Comparison of ENCODE assay signal across 8 cellular contexts in genomic region chr1:209756608-209757445, GRCh38. TPM values are rescaled to one million over a fixed set of nuclear protein-coding genes. Genes with fewer than 3 reads are reported as not detected.
DNase-seq lines count a peak whose midpoint lies in the region; ATAC-seq and TF ChIP-seq lines count a peak whose summit lies in the region.

No MANE protein-coding gene starts in this region.

- H3K27ac ChIP-seq in esophagus squamous epithelium, result peak overlapping the region; percentile 9 to 69 (median 46)
- no peak overlapping the region for H3K27ac ChIP-seq in suprapubic skin
- H3K27ac ChIP-seq in SK-N-SH (ENCODE audit: low read depth in 2 of 2, low read length in 1 of 2), result no peak overlapping the region

- no peaks in the 10 kb centered on the region for H3K79me2 ChIP-seq in SK-N-SH (ENCODE audit: insufficient read depth)

- H4K20me1 ChIP-seq in SK-N-SH (ENCODE audit: insufficient read depth), result no peaks in the 10 kb centered on the region

- WGBS in esophagus squamous epithelium, 2 donors, result 56 to 80% methylated on average over 3 to 4 of the region's 5 CpGs
- whole genome bisulfite sequencing in suprapubic skin, result 79% methylated on average over 4 of the region's 5 CpGs
- 82% methylated on average over 5 of the region's 5 CpGs for WGBS in SK-N-SH (ENCODE audit: low lambda C conversion rate)

- H3K4me3 ChIP-seq in esophagus squamous epithelium, result peak overlapping the region; percentile 5 to 41 (median 28)
- peak overlapping the region; percentile 13 for H3K4me3 ChIP-seq in suprapubic skin
- H3K4me3 ChIP-seq in SK-N-SH (ENCODE audit: low read depth in 2 of 2, low read length in 1 of 2), result no peak overlapping the region

- DNase-seq in T-helper 2 cell treated with Interferon-gamma antibody and Interleukin-4, amounts not matched to agents 5 μg/mL and 100 μg/mL, for 36 hours (ENCODE audit: low spot score), result peak; percentile 49
- DNase-seq in esophagus squamous epithelium (lab: John Stamatoyannopoulos, UW) (no peak), suprapubic skin (ENCODE audit: low spot score in 2 of 2) (peak in 1 of 2 donors; percentile 76), GM03348 (ENCODE audit: low spot score) (no peak), SK-N-SH (no peak)

- H3K9me3 Mint-ChIP-seq in T-helper 2 cell treated with Interferon-gamma antibody and Interleukin-4, amounts not matched to agents 5 μg/mL and 100 μg/mL, for 36 hours, result no peaks in the 10 kb centered on the region

- CTCF ChIA-PET in SK-N-SH (lab: Yijun Ruan, JAX), result interaction anchor here (0.6 kb wide), 1 partner anchor 1967 kb away, joined by 4 read pairs; no protein-coding TSS in a partner anchor

- peaks cover 65% of the 10 kb centered on the region for H3K4me1 Mint-ChIP-seq in T-helper 2 cell treated with Interferon-gamma antibody and Interleukin-4, amounts not matched to agents 5 μg/mL and 100 μg/mL, for 36 hours (ENCODE audit: low read depth)

- H3K27me3 ChIP-seq in esophagus squamous epithelium (no peaks in the 10 kb centered on the region), suprapubic skin (no peaks in the 10 kb centered on the region), SK-N-SH (ENCODE audit: insufficient read depth) (no peaks in the 10 kb centered on the region)

- no peaks in the 10 kb centered on the region for H3K36me3 ChIP-seq in esophagus squamous epithelium
- no peaks in the 10 kb centered on the region for H3K36me3 ChIP-seq in suprapubic skin
- no peaks in the 10 kb centered on the region for H3K36me3 ChIP-seq in SK-N-SH (replicated peaks in 1 of 2; ENCODE audit: control insufficient read depth in 1 of 2, insufficient read depth in 2 of 2, low read length in 1 of 2)

- H3K9ac ChIP-seq in SK-N-SH, result no peak overlapping the region

- no peak overlapping the region for H2AFZ ChIP-seq in SK-N-SH (ENCODE audit: low read depth)

- TF ChIP-seq RAD21 in SK-N-SH (IDR thresholded peaks at IDR 0.05; ENCODE audit: low read length), result no peak

- H3K9me3 ChIP-seq in esophagus squamous epithelium (no peaks in the 10 kb centered on the region), suprapubic skin (no peaks in the 10 kb centered on the region), SK-N-SH (no peaks in the 10 kb centered on the region)

- H3K36me3 Mint-ChIP-seq in T-helper 2 cell treated with Interferon-gamma antibody and Interleukin-4, amounts not matched to agents 5 μg/mL and 100 μg/mL, for 36 hours (ENCODE audit: low read depth), result peaks cover 63% of the 10 kb centered on the region

- H3K4me3 Mint-ChIP-seq in T-helper 2 cell treated with Interferon-gamma antibody and Interleukin-4, amounts not matched to agents 5 μg/mL and 100 μg/mL, for 36 hours, result peak overlapping the region; percentile 98

- H3K9me2 ChIP-seq in SK-N-SH, result no peaks in the 10 kb centered on the region

- no peaks in the 10 kb centered on the region for H3K27me3 Mint-ChIP-seq in T-helper 2 cell treated with Interferon-gamma antibody and Interleukin-4, amounts not matched to agents 5 μg/mL and 100 μg/mL, for 36 hours (ENCODE audit: low read depth)

- intact Hi-C loops in esophagus squamous epithelium (cut with DNase I), result no loop called here

- H3K27ac Mint-ChIP-seq in T-helper 2 cell treated with Interferon-gamma antibody and Interleukin-4, amounts not matched to agents 5 μg/mL and 100 μg/mL, for 36 hours, result peak overlapping the region; percentile 97

- TF ChIP-seq POLR2A in esophagus squamous epithelium (IDR thresholded peaks at IDR 0.05), result peak in 1 of 4 donors; percentile 20
- no peak for TF ChIP-seq POLR2A in suprapubic skin (IDR thresholded peaks at IDR 0.05)

- no peaks in the 10 kb centered on the region for H3F3A ChIP-seq in SK-N-SH (replicated peaks; ENCODE audit: insufficient read depth)

- POLR2A ChIA-PET in SK-N-SH (lab: Yijun Ruan, JAX), result no interaction called here

- ATAC-seq in GM18868 (IDR thresholded peaks at IDR 0.05; ENCODE audit: unreplicated experiment) (peak; percentile 38), HG02884 (IDR thresholded peaks at IDR 0.05; ENCODE audit: unreplicated experiment) (peak; percentile 26), HG03039 (IDR thresholded peaks at IDR 0.05; ENCODE audit: unreplicated experiment) (no peak)

- H3K4me2 ChIP-seq in SK-N-SH, result no peak overlapping the region

- H3K4me1 ChIP-seq in esophagus squamous epithelium (peaks cover 0 to 4% (median 0%) of the 10 kb centered on the region in 3 donors), suprapubic skin (no peaks in the 10 kb centered on the region), SK-N-SH (ENCODE audit: control insufficient read depth in 1 of 2, insufficient read depth in 2 of 2, low read depth in 1 of 2, low read length in 1 of 2) (0 out of 4 replicates have a peak, but pooled peaks cover 0 to 7% of the 10 kb centered on the region in 2 experiments)

- TF ChIP-seq CTCF in esophagus squamous epithelium (IDR thresholded peaks at IDR 0.05) (no peak), suprapubic skin (IDR thresholded peaks at IDR 0.05) (no peak), SK-N-SH (IDR thresholded peaks at IDR 0.05) (no peak)

- no peak for TF ChIP-seq EP300 in suprapubic skin (IDR thresholded peaks at IDR 0.05)
- no peak for TF ChIP-seq EP300 in SK-N-SH (IDR thresholded peaks at IDR 0.05; ENCODE audit: borderline replicate concordance in 1 of 2, low read depth in 1 of 2, low read length in 1 of 2)

TF ChIP-seq in SK-N-SH, 30 proteins besides CTCF, POLR2A, EP300 and RAD21:
- no peak for TF ChIP-seq MXI1 (IDR thresholded peaks at IDR 0.05; ENCODE audit: low read depth, low read length)
- TF ChIP-seq JUND (IDR thresholded peaks at IDR 0.05), result no peak
- no peak for TF ChIP-seq NRF1 (IDR thresholded peaks at IDR 0.05; ENCODE audit: low read depth, low read length)
- no peak for TF ChIP-seq EZH2phosphoT487 (IDR thresholded peaks at IDR 0.05; ENCODE audit: borderline replicate concordance, low read depth)
- no peak for TF ChIP-seq SMC3 (IDR thresholded peaks at IDR 0.05; ENCODE audit: low read depth, low read length)
- TF ChIP-seq TEAD4 (IDR thresholded peaks at IDR 0.05; ENCODE audit: borderline replicate concordance, insufficient read depth), result no peak
- TF ChIP-seq ZBTB33 (IDR thresholded peaks at IDR 0.05; ENCODE audit: borderline replicate concordance, low read depth), result no peak
- TF ChIP-seq USF1 (IDR thresholded peaks at IDR 0.05; ENCODE audit: borderline replicate concordance, low read depth), result no peak
- no peak for TF ChIP-seq USF2 (IDR thresholded peaks at IDR 0.05; ENCODE audit: borderline replicate concordance, low read depth, low read length)
- no peak for TF ChIP-seq GATA2 (CRISPR knock-in tag; IDR thresholded peaks at IDR 0.05)

RNA-seq across cellular contexts. Expression of gene TRAF3IP3, which starts 1.0 kb away (rescaled TPM):
- total RNA-seq in esophagus squamous epithelium, result 10 to 100 TPM in 1 of 4 donors, 1 to 10 TPM in 3; 1.2 to 10.3 (median 1.9) TPM
- 1 to 10 TPM in 3 of 4 donors, not detected in 1; 1.6 to 3.1 (median 2.0) TPM for total RNA-seq in suprapubic skin
- 0.31 and 0.60 TPM in 2 replicates for polyA plus RNA-seq in SK-N-SH (2012; rRNA removed)
- polyA plus RNA-seq in SK-N-SH (2012; cell fraction: cytosol; rRNA removed), result 0.27 and 0.39 TPM in 2 replicates
- 1.0 and 1.1 TPM in 2 replicates for polyA plus RNA-seq in SK-N-SH (2012; cell fraction: nucleus; rRNA removed)

RNA-seq across cellular contexts. Expression of gene C1orf74, which starts 27.5 kb away (rescaled TPM):
- total RNA-seq in esophagus squamous epithelium (1 to 10 TPM; 2.9 to 6.2 (median 4.1) TPM), suprapubic skin (10 to 100 TPM; 10.1 to 18.1 (median 15.1) TPM)
- polyA plus RNA-seq in SK-N-SH (2012; rRNA removed), result 1.5 and 2.1 TPM in 2 replicates
- 1.7 and 1.9 TPM in 2 replicates for polyA plus RNA-seq in SK-N-SH (2012; cell fraction: cytosol; rRNA removed)
- 1.4 and 2.2 TPM in 2 replicates for polyA plus RNA-seq in SK-N-SH (2012; cell fraction: nucleus; rRNA removed)

RNA-seq across cellular contexts. Expression of gene IRF6, which starts 49.1 kb away (rescaled TPM):
- total RNA-seq in esophagus squamous epithelium, result 100 to 1,000 TPM in 2 of 4 donors, 10 to 100 TPM in 2; 94.8 to 110 (median 98.6) TPM
- 100 to 1,000 TPM; 195 to 235 (median 227) TPM for total RNA-seq in suprapubic skin
- polyA plus RNA-seq in SK-N-SH (2012; rRNA removed), result 0.94 and 1.6 TPM in 2 replicates
- 0.77 and 1.0 TPM in 2 replicates for polyA plus RNA-seq in SK-N-SH (2012; cell fraction: cytosol; rRNA removed)
- 1.6 and 3.0 TPM in 2 replicates for polyA plus RNA-seq in SK-N-SH (2012; cell fraction: nucleus; rRNA removed)

RNA-seq across cellular contexts. Expression of gene HSD11B1, which starts 52.2 kb away (rescaled TPM):
- 1 to 10 TPM in 3 of 4 donors, not detected in 1; 1.5 to 5.9 (median 4.0) TPM for total RNA-seq in esophagus squamous epithelium
- 10 to 100 TPM; 26.2 to 88.5 (median 52.0) TPM for total RNA-seq in suprapubic skin
- 0.23 and 0.37 TPM in 2 replicates for polyA plus RNA-seq in SK-N-SH (2012; rRNA removed)
- 0.24 and 0.26 TPM in 2 replicates for polyA plus RNA-seq in SK-N-SH (2012; cell fraction: cytosol; rRNA removed)
- polyA plus RNA-seq in SK-N-SH (2012; cell fraction: nucleus; rRNA removed), result 0.08 and 0.14 TPM in 2 replicates

Comparison
In these comparisons a context has a peak if more than half of its experiments do, and no peak if none do; other contexts are left out.
1. H3K27ac ChIP-seq: peak in esophagus squamous epithelium (4 of 4); none in suprapubic skin (single experiment) and SK-N-SH (0 of 2).
2. H3K4me3 ChIP-seq: peak in esophagus squamous epithelium (4 of 4) and suprapubic skin (single experiment); none in SK-N-SH (0 of 2).